28 cellular contexts compared by ENCODE assay signal in genomic region chr2:157155992-157156391, GRCh38.
"Had no signal": no experiment of that assay in that cellular context is flagged by ENCODE, and none has a peak within 500 bp of the region (broad histone marks: within the 10 kb centered on the region; RNA-seq: fewer than 3 reads in every experiment).

No MANE protein-coding gene starts in this region.

- H3K27ac ChIP-seq: heart right ventricle, hepatocyte, left ventricle myocardium inferior, parathyroid adenoma, psoas muscle, right atrium auricular region, right lobe of liver, skin epidermis, stomach, testis, thyroid gland, transverse colon, upper lobe of left lung had no signal

- H3K4me1 ChIP-seq: heart right ventricle, left ventricle myocardium inferior, parathyroid adenoma, psoas muscle, right atrium auricular region, right lobe of liver, stomach, testis, thyroid gland, upper lobe of left lung had no signal

- H3K9me3 ChIP-seq: left ventricle myocardium inferior, mucosa of descending colon, psoas muscle, right atrium auricular region, right lobe of liver, stomach, testis, thyroid gland, upper lobe of left lung had no signal

- H3K36me3 Mint-ChIP-seq: naive thymus-derived CD4-positive, alpha-beta T cell; natural killer cell treated with Interleukin-12 subunit alpha and Interleukin-12 subunit beta and Interleukin-15 and Interleukin-18, amount 100 ng/mL, for 72 hours; stimulated activated naive B cell treated with anti-CD40 and anti-IgM and Interleukin-4, amounts not matched to agents 10 μg/mL and 1 μg/mL and 100 μg/mL, for 72 hours had no signal

- H3K4me3 ChIP-seq: heart right ventricle, hepatocyte, left ventricle myocardium inferior, lung, mucosa of descending colon, psoas muscle, right atrium auricular region, right lobe of liver, skin epidermis, stomach, testis, thyroid gland, transverse colon, upper lobe of left lung had no signal

- H3K27me3 ChIP-seq: heart right ventricle, hepatocyte, right atrium auricular region, right lobe of liver, stomach, testis, thyroid gland, transverse colon, upper lobe of left lung had no signal

- DNase-seq: heart right ventricle; kidney glomerular epithelial cell; left cardiac atrium; left ventricle myocardium inferior; midbrain; mucosa of descending colon; naive thymus-derived CD4-positive, alpha-beta T cell; nucleus accumbens; psoas muscle; right lobe of liver; stimulated activated CD4-positive, alpha-beta T cell treated with anti-CD3 and anti-CD28 coated beads, Interleukin-12 subunit alpha, Interleukin-12 subunit beta, amount 100 ng/mL, for 4 hours; stimulated activated CD4-positive, alpha-beta T cell treated with anti-CD3 and anti-CD28 coated beads, Interleukin-15, amount 100 ng/mL, for 24 hours; stimulated activated CD4-positive, alpha-beta T cell treated with anti-CD3 and anti-CD28 coated beads, Interleukin-2, amount 100 ng/mL, for 24 hours; stimulated activated CD4-positive, alpha-beta T cell treated with anti-CD3 and anti-CD28 coated beads, Interleukin-4, amount 100 ng/mL, for 1 hour; stimulated activated naive B cell treated with anti-CD40 and anti-IgM and Interleukin-4, amounts not matched to agents 10 μg/mL and 1 μg/mL and 100 μg/mL, for 72 hours; stimulated activated naive CD8-positive, alpha-beta T cell treated with anti-CD3 and anti-CD28 coated beads, Interleukin-15, Interleukin-2, amounts not matched to agents 100 U/mL and 50 U/mL, for 24 hours; stomach; testis; thyroid gland; transverse colon; upper lobe of left lung had no signal

- H3K4me1 Mint-ChIP-seq: naive thymus-derived CD4-positive, alpha-beta T cell; stimulated activated naive B cell treated with anti-CD40 and anti-IgM and Interleukin-4, amounts not matched to agents 10 μg/mL and 1 μg/mL and 100 μg/mL, for 72 hours had no signal

- H3K27ac Mint-ChIP-seq: naive thymus-derived CD4-positive, alpha-beta T cell; natural killer cell treated with Interleukin-12 subunit alpha and Interleukin-12 subunit beta and Interleukin-15 and Interleukin-18, amount 100 ng/mL, for 72 hours; stimulated activated naive B cell treated with anti-CD40 and anti-IgM and Interleukin-4, amounts not matched to agents 10 μg/mL and 1 μg/mL and 100 μg/mL, for 72 hours had no signal

- H3K36me3 ChIP-seq: heart right ventricle, left ventricle myocardium inferior, right atrium auricular region, right lobe of liver, stomach, thyroid gland, transverse colon, upper lobe of left lung had no signal

- H3K4me3 Mint-ChIP-seq: naive thymus-derived CD4-positive, alpha-beta T cell; natural killer cell treated with Interleukin-12 subunit alpha and Interleukin-12 subunit beta and Interleukin-15 and Interleukin-18, amount 100 ng/mL, for 72 hours; neural crest cell; stimulated activated naive B cell treated with anti-CD40 and anti-IgM and Interleukin-4, amounts not matched to agents 10 μg/mL and 1 μg/mL and 100 μg/mL, for 72 hours had no signal

- ATAC-seq: heart right ventricle; left cardiac atrium; mucosa of descending colon; naive thymus-derived CD4-positive, alpha-beta T cell; natural killer cell treated with Interleukin-12 subunit alpha and Interleukin-12 subunit beta and Interleukin-15 and Interleukin-18, amount 100 ng/mL, for 72 hours; psoas muscle; right lobe of liver; stimulated activated naive B cell treated with anti-CD40 and anti-IgM and Interleukin-4, amounts not matched to agents 10 μg/mL and 1 μg/mL and 100 μg/mL, for 72 hours; stimulated activated naive CD8-positive, alpha-beta T cell treated with anti-CD3 and anti-CD28 coated beads, Interleukin-15, Interleukin-2, amounts not matched to agents 100 U/mL and 50 U/mL, for 24 hours had no signal

- H3K27me3 Mint-ChIP-seq: natural killer cell treated with Interleukin-12 subunit alpha and Interleukin-12 subunit beta and Interleukin-15 and Interleukin-18, amount 100 ng/mL, for 72 hours; stimulated activated naive B cell treated with anti-CD40 and anti-IgM and Interleukin-4, amounts not matched to agents 10 μg/mL and 1 μg/mL and 100 μg/mL, for 72 hours had no signal
